Comparison of ENCODE assay signal across 20 cellular contexts in genomic region chr4:1092026-1092982, GRCh38. TPM values are rescaled to one million over a fixed set of nuclear protein-coding genes. Genes with fewer than 3 reads are reported as not detected.
DNase-seq lines count a peak whose midpoint lies in the region; ATAC-seq, FAIRE-seq and TF ChIP-seq lines count a peak whose summit lies in the region.
"Had no signal": no experiment of that assay in that cellular context is flagged by ENCODE, and none has a peak within 500 bp of the region (broad histone marks: within the 10 kb centered on the region; RNA-seq: fewer than 3 reads in every experiment).

No MANE protein-coding gene starts in this region.

- H3K27ac ChIP-seq in brain microvascular endothelial cell (no peak overlapping the region), osteoblast (ENCODE audit: low read depth, low read length) (no peak overlapping the region)
- H3K27ac ChIP-seq: heart right ventricle, neutrophil, vagina had no signal

- DNase-seq in AG04449 (ENCODE audit: low read depth, low spot score) (no peak), GM20000 (ENCODE audit: low spot score) (no peak), brain microvascular endothelial cell (no peak), mesenteric fat pad (ENCODE audit: low spot score) (peak; percentile 81), kidney glomerular epithelial cell (lab: John Stamatoyannopoulos, UW) (no peak), osteoblast (ENCODE audit: insufficient read length, low spot score, missing footprints) (no peak), GM19239 (ENCODE audit: insufficient read length, low spot score) (no peak)
- DNase-seq: activated CD8-positive, alpha-beta T cell treated with anti-CD3 and anti-CD28 coated beads for 36 hours; GDM1; heart right ventricle; NCI-H1417 treated with DMSO at 0.1 percent for 48 hours; NCI-H2171; NCI-H748 treated with DMSO at 0.1 percent for 48 hours had no signal

- no peak for ATAC-seq in HG03196 (IDR thresholded peaks at IDR 0.05; ENCODE audit: unreplicated experiment)
- ATAC-seq: activated CD8-positive, alpha-beta T cell treated with anti-CD3 and anti-CD28 coated beads for 36 hours had no signal

- POLR2A ChIA-PET in AG04449 (lab: Yijun Ruan, JAX) = no interaction called here

- H3K79me2 ChIP-seq in osteoblast (ENCODE audit: insufficient read depth, low read length) = no peaks in the 10 kb centered on the region

- in situ Hi-C loops in brain microvascular endothelial cell (cut with HindIII; ENCODE audit: low pct_ligation_motif_present, low sequenced_read_pairs) = no loop called here

- no peaks in the 10 kb centered on the region for H3K27me3 ChIP-seq in brain microvascular endothelial cell (replicated peaks)
- H3K27me3 ChIP-seq in osteoblast (ENCODE audit: insufficient read depth, low read length) = no peaks in the 10 kb centered on the region
- H3K27me3 ChIP-seq: neutrophil, vagina had no signal

- H3K9me3 ChIP-seq in osteoblast (ENCODE audit: low read depth, low read length) = no peaks in the 10 kb centered on the region
- H3K9me3 ChIP-seq: HAP-1, neutrophil, vagina had no signal

- CTCF ChIA-PET in AG04449 (lab: Yijun Ruan, JAX) = no interaction called here

- no peak overlapping the region for H3K4me2 ChIP-seq in osteoblast (ENCODE audit: insufficient read depth, low read length)

- TF ChIP-seq CTCF in AG04449 (IDR thresholded peaks at IDR 0.05; ENCODE audit: insufficient read depth, low read length, missing control alignments) (peak; percentile 13), GM20000 (IDR thresholded peaks at IDR 0.05; ENCODE audit: extremely low read depth, missing control alignments) (peak; percentile 5), brain microvascular endothelial cell (IDR thresholded peaks at IDR 0.05; ENCODE audit: low read depth, low read length, missing control alignments) (peak; percentile 12), osteoblast (IDR thresholded peaks at IDR 0.05; ENCODE audit: extremely low read depth, low read depth, low read length) (no peak)

- no peak overlapping the region for H2AFZ ChIP-seq in osteoblast (ENCODE audit: low read length)

- H3K4me3 ChIP-seq in AG04449 (ENCODE audit: low read depth, low read length) (no peak overlapping the region), brain microvascular endothelial cell (ENCODE audit: low read depth, low read length) (no peak overlapping the region), osteoblast (ENCODE audit: insufficient read depth, low read length) (no peak overlapping the region)
- H3K4me3 ChIP-seq: HAP-1, heart right ventricle, vagina had no signal

- H3K36me3 ChIP-seq in brain microvascular endothelial cell (replicated peaks) (no peaks in the 10 kb centered on the region), osteoblast (ENCODE audit: insufficient read depth, low read length) (no peaks in the 10 kb centered on the region)
- H3K36me3 ChIP-seq: HAP-1, heart right ventricle, neutrophil, vagina had no signal

- no peak for FAIRE-seq in GM19239 (lab: Jason Lieb, UNC)
- FAIRE-seq: D721Med had no signal

- H4K20me1 ChIP-seq in osteoblast (ENCODE audit: insufficient read depth, low read length) = no peaks in the 10 kb centered on the region

- H3K4me1 ChIP-seq in osteoblast (ENCODE audit: insufficient read depth, low read length) = no peaks in the 10 kb centered on the region
- H3K4me1 ChIP-seq: HAP-1, heart right ventricle, vagina had no signal

RNA-seq across cellular contexts. Expression of gene RNF212, which starts 21.1 kb away (rescaled TPM):
- total RNA-seq in mesenteric fat pad = 4.2 TPM
- total RNA-seq in osteoblast = 7.1 and 7.6 TPM in 2 replicates
- total RNA-seq: LHCN-M2, RPMI7951 had no signal
